8 cellular contexts compared by ENCODE assay signal in the genomic region with DNA sequence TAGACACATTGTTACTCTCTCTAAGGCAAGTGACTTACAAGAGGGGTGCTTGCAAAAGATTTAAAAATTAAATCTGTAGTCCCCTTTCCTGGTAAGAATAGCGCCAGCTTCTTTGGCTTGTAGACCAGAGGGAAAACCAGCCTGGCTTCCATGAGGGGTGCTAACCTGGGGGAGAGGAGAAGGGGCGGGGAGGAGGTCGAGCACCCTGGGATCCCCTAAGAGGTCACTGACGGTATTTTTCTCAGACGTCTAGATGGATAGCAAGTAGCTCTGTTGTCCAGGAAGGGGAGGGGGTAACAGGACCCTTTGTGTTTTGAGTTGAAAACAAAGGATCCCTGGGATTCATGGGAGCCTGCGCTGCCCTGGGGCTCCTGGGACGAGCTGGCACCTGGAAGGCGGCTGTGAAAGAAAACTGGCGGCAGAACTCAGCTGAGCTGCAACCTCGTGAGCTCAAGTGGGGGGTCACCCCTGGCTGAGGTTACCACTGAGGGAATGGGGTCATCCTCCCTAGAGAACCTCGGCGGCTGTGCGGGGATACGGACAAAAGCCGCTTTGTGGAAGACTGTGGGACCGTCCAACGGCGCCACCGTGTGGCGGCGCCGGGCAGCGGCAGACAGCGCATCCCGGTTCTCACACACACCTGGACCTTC. TPM values are rescaled to one million over a fixed set of nuclear protein-coding genes. Genes with fewer than 3 reads are reported as not detected.
DNase-seq lines count a peak whose midpoint lies in the region; ATAC-seq and TF ChIP-seq lines count a peak whose summit lies in the region.

No MANE protein-coding gene starts in this region.

- H3K4me1 ChIP-seq in Caco-2 (peaks cover 11% of the 10 kb centered on the region; the same call in 1 of the 2 replicates), OCI-LY7 (ENCODE audit: insufficient read depth, low read length, poor library complexity, severe bottlenecking) (no peaks in the 10 kb centered on the region), upper lobe of right lung (no peaks in the 10 kb centered on the region)

- CTCF ChIA-PET in Caco-2 (lab: Charles Lee), result interaction anchor here (0.6 to 1.4 kb wide), 7 partner anchors 9 to 493 kb away, joined by 3 to 6 read pairs (median 3); no protein-coding TSS in a partner anchor
- CTCF ChIA-PET in OCI-LY7 (lab: Charles Lee; ENCODE audit: unreplicated experiment), result interaction anchor here (1.0 kb wide), 1 partner anchor 371 kb away, joined by 4 read pairs; no protein-coding TSS in a partner anchor

- no peak overlapping the region for H3K27ac ChIP-seq in OCI-LY7 (ENCODE audit: low read depth, low read length, poor library complexity, severe bottlenecking)
- no peak overlapping the region for H3K27ac ChIP-seq in upper lobe of right lung

- H3K27me3 ChIP-seq in Caco-2 (replicated peaks; ENCODE audit: control insufficient read depth, insufficient read depth, low read length) (no peaks in the 10 kb centered on the region; the same call in 1 of the 2 replicates), upper lobe of right lung (peaks cover 26% of the 10 kb centered on the region)

- intact Hi-C loops in Caco-2 (cut with micrococcal nuclease; ENCODE audit: unreplicated experiment) (loop anchor here (1.0 to 5.0 kb wide), 3 partner anchors 35 to 145 kb away; no protein-coding TSS in a partner anchor), OCI-LY7 (cut with micrococcal nuclease; ENCODE audit: unreplicated experiment) (loop anchor here (5.0 to 10.0 kb wide), 2 partner anchors 144 to 547 kb away; no protein-coding TSS in a partner anchor), upper lobe of right lung (cut with DNase I) (no loop called here)
- intact Hi-C loops in activated T-helper 2 cell treated with anti-CD3 and anti-CD28 coated beads, Interferon-gamma antibody, Interleukin-2, Interleukin-4, amounts not matched to agents 10 μg/mL and 5 μg/mL and 100 μg/mL, durations not matched to agents 14 hours and 24 hours and 36 hours (cut with micrococcal nuclease), result loop anchor here (1.0 to 5.0 kb wide), 2 partner anchors 47 to 145 kb away; a partner anchor contains a TSS

- no peaks in the 10 kb centered on the region for H3K9me3 Mint-ChIP-seq in Caco-2 (ENCODE audit: unreplicated experiment)
- H3K9me3 Mint-ChIP-seq in activated T-helper 2 cell treated with anti-CD3 and anti-CD28 coated beads, Interferon-gamma antibody, Interleukin-2, Interleukin-4, amounts not matched to agents 10 μg/mL and 5 μg/mL and 100 μg/mL, durations not matched to agents 14 hours and 24 hours and 36 hours, result no peaks in the 10 kb centered on the region

- H3K9me2 ChIP-seq in OCI-LY7 (ENCODE audit: insufficient read depth, low read length), result no peaks in the 10 kb centered on the region

- peak overlapping the region; percentile 38 for H3K4me3 Mint-ChIP-seq in Caco-2 (ENCODE audit: unreplicated experiment)
- H3K4me3 Mint-ChIP-seq in activated T-helper 2 cell treated with anti-CD3 and anti-CD28 coated beads, Interferon-gamma antibody, Interleukin-2, Interleukin-4, amounts not matched to agents 10 μg/mL and 5 μg/mL and 100 μg/mL, durations not matched to agents 14 hours and 24 hours and 36 hours (ENCODE audit: low read depth), result no peak overlapping the region

- H3K27me3 Mint-ChIP-seq in Caco-2 (ENCODE audit: insufficient read depth, unreplicated experiment), result peaks cover 20% of the 10 kb centered on the region
- peaks cover 41% of the 10 kb centered on the region for H3K27me3 Mint-ChIP-seq in activated T-helper 2 cell treated with anti-CD3 and anti-CD28 coated beads, Interferon-gamma antibody, Interleukin-2, Interleukin-4, amounts not matched to agents 10 μg/mL and 5 μg/mL and 100 μg/mL, durations not matched to agents 14 hours and 24 hours and 36 hours (ENCODE audit: low read depth)

- peak; percentile 89 for ATAC-seq in GM19395 (IDR thresholded peaks at IDR 0.05; ENCODE audit: unreplicated experiment)
- ATAC-seq in HG03520 (IDR thresholded peaks at IDR 0.05; ENCODE audit: unreplicated experiment), result peak; percentile 84
- ATAC-seq in omental fat pad (ENCODE audit: low FRiP score), result peak; percentile 59
- ATAC-seq in upper lobe of right lung, result peak; percentile 87

- no peak overlapping the region for H3K27ac Mint-ChIP-seq in Caco-2 (ENCODE audit: unreplicated experiment)
- no peak overlapping the region for H3K27ac Mint-ChIP-seq in activated T-helper 2 cell treated with anti-CD3 and anti-CD28 coated beads, Interferon-gamma antibody, Interleukin-2, Interleukin-4, amounts not matched to agents 10 μg/mL and 5 μg/mL and 100 μg/mL, durations not matched to agents 14 hours and 24 hours and 36 hours

- H3K36me3 ChIP-seq in Caco-2 (ENCODE audit: control insufficient read depth, insufficient read depth, low read length) (no peaks in the 10 kb centered on the region), OCI-LY7 (ENCODE audit: insufficient read depth, low read length) (no peaks in the 10 kb centered on the region), upper lobe of right lung (no peaks in the 10 kb centered on the region)

- no TSS peak for BruUV-seq in Caco-2 (replicated peaks; lab: Mats Ljungman, UMichigan)
- BruUV-seq in OCI-LY7 (replicated peaks; lab: Mats Ljungman, UMichigan), result no TSS peak

- no peaks in the 10 kb centered on the region for H3K79me2 ChIP-seq in OCI-LY7 (ENCODE audit: insufficient read depth, low read depth, low read length)

- peak; percentile 64 to 74 for DNase-seq in Caco-2
- DNase-seq in OCI-LY7 (ENCODE audit: low spot score), result peak; percentile 20
- DNase-seq in activated T-helper 2 cell treated with anti-CD3 and anti-CD28 coated beads, Interferon-gamma antibody, Interleukin-2, Interleukin-4, amounts not matched to agents 10 μg/mL and 5 μg/mL and 100 μg/mL, durations not matched to agents 14 hours and 24 hours and 36 hours (ENCODE audit: low spot score), result peak; percentile 28
- peak; percentile 54 for DNase-seq in globus pallidus (ENCODE audit: low spot score)
- DNase-seq in omental fat pad (ENCODE audit: low spot score), result no peak
- peak; percentile 84 for DNase-seq in upper lobe of right lung

- no peak overlapping the region for H2AFZ ChIP-seq in OCI-LY7 (ENCODE audit: low read length)

- H3K9me3 ChIP-seq in Caco-2 (no peaks in the 10 kb centered on the region), OCI-LY7 (ENCODE audit: low read length) (no peaks in the 10 kb centered on the region), upper lobe of right lung (no peaks in the 10 kb centered on the region)

- H4K20me1 ChIP-seq in OCI-LY7 (ENCODE audit: insufficient read depth, low read length), result no peaks in the 10 kb centered on the region

- H3K4me2 ChIP-seq in OCI-LY7 (ENCODE audit: low read length), result no peak overlapping the region

- POLR2A ChIA-PET in Caco-2 (lab: Charles Lee), result no interaction called here
- POLR2A ChIA-PET in OCI-LY7 (lab: Charles Lee), result interaction anchor here (0.6 kb wide), 1 partner anchor 588 kb away, joined by 3 read pairs; no protein-coding TSS in a partner anchor

- TF ChIP-seq CTCF in Caco-2 (IDR thresholded peaks at IDR 0.05; ENCODE audit: insufficient read depth in 1 of 2, low read depth in 1 of 2, low read length in 1 of 2, severe bottlenecking in 1 of 2, unreplicated experiment in 1 of 2) (peak; percentile 91 to 96), OCI-LY7 (conservative IDR thresholded peaks at IDR 0.05; ENCODE audit: low read length) (peak; percentile 91), omental fat pad (IDR thresholded peaks at IDR 0.05) (peak in 1 of 3 donors; percentile 54), upper lobe of right lung (IDR thresholded peaks at IDR 0.05) (peak; percentile 87)

- peak overlapping the region; percentile 22 for H3K4me3 ChIP-seq in Caco-2 (ENCODE audit: low read depth, low read length)
- H3K4me3 ChIP-seq in OCI-LY7 (ENCODE audit: low read depth, low read length, poor library complexity, severe bottlenecking), result no peak overlapping the region
- H3K4me3 ChIP-seq in upper lobe of right lung, result no peak overlapping the region

- no peaks in the 10 kb centered on the region for H3K36me3 Mint-ChIP-seq in Caco-2 (ENCODE audit: insufficient read depth, unreplicated experiment)
- H3K36me3 Mint-ChIP-seq in activated T-helper 2 cell treated with anti-CD3 and anti-CD28 coated beads, Interferon-gamma antibody, Interleukin-2, Interleukin-4, amounts not matched to agents 10 μg/mL and 5 μg/mL and 100 μg/mL, durations not matched to agents 14 hours and 24 hours and 36 hours (ENCODE audit: low read depth), result no peaks in the 10 kb centered on the region

- H3K4me1 Mint-ChIP-seq in Caco-2 (ENCODE audit: low read depth, unreplicated experiment), result peaks cover 9% of the 10 kb centered on the region
- H3K4me1 Mint-ChIP-seq in activated T-helper 2 cell treated with anti-CD3 and anti-CD28 coated beads, Interferon-gamma antibody, Interleukin-2, Interleukin-4, amounts not matched to agents 10 μg/mL and 5 μg/mL and 100 μg/mL, durations not matched to agents 14 hours and 24 hours and 36 hours (ENCODE audit: low read depth), result peaks cover 6% of the 10 kb centered on the region

RNA-seq across cellular contexts. Expression of a gene that starts 37.8 kb away (rescaled TPM):
- total RNA-seq in Caco-2 (2022) (57.8 and 64.8 TPM in 2 replicates), OCI-LY7 (2022) (42.8 and 52.7 TPM in 2 replicates), omental fat pad (10 to 100 TPM; 28.2 to 33.7 (median 29.9) TPM), upper lobe of right lung (41.0 TPM)
- total RNA-seq in OCI-LY7 (2014; rRNA removed; shearing (Covaris generic)), result 41.6 and 42.6 TPM in 2 replicates
- 67.7 and 73.5 TPM in 2 replicates for total RNA-seq in activated T-helper 2 cell treated with anti-CD3 and anti-CD28 coated beads, Interferon-gamma antibody, Interleukin-2, Interleukin-4, amounts not matched to agents 10 μg/mL and 5 μg/mL and 100 μg/mL, durations not matched to agents 14 hours and 24 hours and 36 hours

RNA-seq across cellular contexts. Expression of a gene that starts 48.1 kb away (rescaled TPM):
- 0.25 and 0.53 TPM in 2 replicates for total RNA-seq in Caco-2 (2022)
- not detected in 2 replicates for total RNA-seq in OCI-LY7 (2014; rRNA removed; shearing (Covaris generic))
- not detected in 2 replicates for total RNA-seq in OCI-LY7 (2022)
- total RNA-seq in activated T-helper 2 cell treated with anti-CD3 and anti-CD28 coated beads, Interferon-gamma antibody, Interleukin-2, Interleukin-4, amounts not matched to agents 10 μg/mL and 5 μg/mL and 100 μg/mL, durations not matched to agents 14 hours and 24 hours and 36 hours, result not detected in 2 replicates
- 1 to 10 TPM in 1 of 4 donors, under 1 TPM in 2, not detected in 1; 0.46 to 1.3 (median 0.50) TPM for total RNA-seq in omental fat pad
- total RNA-seq in upper lobe of right lung, result 41.9 TPM

Comparison
In these comparisons a context has a peak if more than half of its experiments do, and no peak if none do; other contexts are left out.
1. RNA of a gene that starts 48.1 kb away (total RNA-seq): 41.9 TPM in upper lobe of right lung (single experiment); 0.46 to 1.3 TPM in omental fat pad, 0.25 to 0.53 TPM in Caco-2, not detected in activated T-helper 2 cell treated with anti-CD3 and anti-CD28 coated beads, Interferon-gamma antibody, Interleukin-2, Interleukin-4, amounts not matched to agents 10 μg/mL and 5 μg/mL and 100 μg/mL, durations not matched to agents 14 hours and 24 hours and 36 hours and not detected in OCI-LY7; every median in the first group is over 10 times any median in the second.
2. Peak in every context shown above with its lines, with median percentiles within 50 percentile points of each other: ATAC-seq.